In genomic region chr22:46734213-46734722, GRCh38 we compare ENCODE assay signal across 7 cellular contexts. TPM values are rescaled to one million over a fixed set of nuclear protein-coding genes. Genes with fewer than 3 reads are reported as not detected.
DNase-seq lines count a peak whose midpoint lies in the region; ATAC-seq, FAIRE-seq and TF ChIP-seq lines count a peak whose summit lies in the region.
"Not testable (repeated sequence)": the region's sequence is repeated elsewhere in the genome, so short reads cannot be mapped to it uniquely, and the experiment has no call there.

No MANE protein-coding gene starts in this region.

- not testable (repeated sequence) for TF ChIP-seq CTCF in HEK293 (tag by site-specific recombination; IDR thresholded peaks at IDR 0.05); SU-DHL-6 (IDR thresholded peaks at IDR 0.05; ENCODE audit: insufficient read depth, low read length, poor library complexity, severe bottlenecking); colonic mucosa (IDR thresholded peaks at IDR 0.05); HepG2 (CRISPR knock-in tag; IDR thresholded peaks at IDR 0.05); progenitor cell of endocrine pancreas (IDR thresholded peaks at IDR 0.05; ENCODE audit: unreplicated experiment)

- peak overlapping the region; percentile 46; the same call in 1 of the 2 replicates for H3K27ac ChIP-seq in HEK293 (ENCODE audit: extremely low read depth, low read depth, low read length)
- peak overlapping the region; percentile 54 for H3K27ac ChIP-seq in SU-DHL-6 (ENCODE audit: low read depth, low read length)
- peak overlapping the region; percentile 51 for H3K27ac ChIP-seq in colonic mucosa
- not testable (repeated sequence) for H3K27ac ChIP-seq in HepG2 (ENCODE audit: extremely low read length, insufficient read depth, low read length)

- not testable (repeated sequence) for TF ChIP-seq POLR2A in HepG2 (IDR thresholded peaks at IDR 0.05; ENCODE audit: insufficient read depth in 1 of 2, low read depth in 2 of 2, low read length in 2 of 2)

- intact Hi-C loops in colonic mucosa (cut with DNase I), result loop anchor here (10.0 kb wide), 1 partner anchor 159 kb away; no protein-coding TSS in a partner anchor
- intact Hi-C loops in HepG2 (cut with micrococcal nuclease; ENCODE audit: unreplicated experiment), result loop anchor here (10.0 kb wide), 1 partner anchor 159 kb away; no protein-coding TSS in a partner anchor

- H2AFZ ChIP-seq in SU-DHL-6 (ENCODE audit: low read depth, low read length, severe bottlenecking); HepG2 (ENCODE audit: low read length): not testable (repeated sequence)

- not testable (repeated sequence) for H3K27me3 Mint-ChIP-seq in activated T-cell treated with anti-CD3 and anti-CD28 coated beads, Interleukin-2, amount 50 U/mL, for 72 hours (ENCODE audit: low read depth); progenitor cell of endocrine pancreas

- not testable (repeated sequence) for TF ChIP-seq EP300 in HepG2 (IDR thresholded peaks at IDR 0.05; ENCODE audit: low read depth in 2 of 2, low read length in 2 of 2); HepG2 (CRISPR knock-in tag; IDR thresholded peaks at IDR 0.05; ENCODE audit: borderline replicate concordance)

- H3K27ac Mint-ChIP-seq in activated T-cell treated with anti-CD3 and anti-CD28 coated beads, Interleukin-2, amount 50 U/mL, for 72 hours, result peak overlapping the region; percentile 90
- H3K27ac Mint-ChIP-seq in progenitor cell of endocrine pancreas, result not testable (repeated sequence)

- H3K79me2 ChIP-seq in SU-DHL-6 (ENCODE audit: insufficient read depth, low read length) (peaks cover 18% of the 10 kb centered on the region; the same call in 1 of the 2 replicates), HepG2 (ENCODE audit: insufficient read depth, low read length) (peaks cover 61% of the 10 kb centered on the region)

- 85% methylated on average over 12 of the region's 12 CpGs for WGBS in HepG2 (ENCODE audit: low lambda C conversion rate)

- H3K27me3 ChIP-seq in SU-DHL-6 (ENCODE audit: low read length); colonic mucosa; HepG2 (ENCODE audit: control insufficient read depth in 1 of 2, insufficient read depth in 2 of 2, low read length in 2 of 2): not testable (repeated sequence)

- H3K9me2 ChIP-seq in SU-DHL-6 (replicated peaks; ENCODE audit: insufficient read depth, low read length), result not testable (repeated sequence)

- H3K4me3 Mint-ChIP-seq in activated T-cell treated with anti-CD3 and anti-CD28 coated beads, Interleukin-2, amount 50 U/mL, for 72 hours, result peak overlapping the region; percentile 15 to 96
- peak overlapping the region; percentile 43 for H3K4me3 Mint-ChIP-seq in progenitor cell of endocrine pancreas (ENCODE audit: low read depth)

- H3K4me1 Mint-ChIP-seq in activated T-cell treated with anti-CD3 and anti-CD28 coated beads, Interleukin-2, amount 50 U/mL, for 72 hours (ENCODE audit: low read depth), result peaks cover 61% of the 10 kb centered on the region
- peaks cover 27% of the 10 kb centered on the region for H3K4me1 Mint-ChIP-seq in progenitor cell of endocrine pancreas (ENCODE audit: low read depth)

- H3K9me3 ChIP-seq in HEK293 (ENCODE audit: control insufficient read depth, insufficient read depth, low read depth, low read length); SU-DHL-6 (ENCODE audit: insufficient read depth, low read length); colonic mucosa; HepG2 (ENCODE audit: low read length): not testable (repeated sequence)

- not testable (repeated sequence) for TF ChIP-seq RAD21 in HepG2 (CRISPR knock-in tag; IDR thresholded peaks at IDR 0.05)

- not testable (repeated sequence) for H3K4me3 ChIP-seq in HEK293 (ENCODE audit: low read depth, low read length); SU-DHL-6 (ENCODE audit: insufficient read depth, low read length, poor library complexity, severe bottlenecking); colonic mucosa; HepG2 (replicated peaks in 1 of 3; ENCODE audit: insufficient read depth in 1 of 3, low read depth in 2 of 3, low read length in 3 of 3)

- peaks cover under 1 to 17% of the 10 kb centered on the region in 2 experiments; a peak in 2 of 3 replicates for H3K36me3 ChIP-seq in HEK293 (ENCODE audit: control insufficient read depth in 2 of 2, insufficient read depth in 1 of 2, low read length in 2 of 2)
- not testable (repeated sequence) for H3K36me3 ChIP-seq in SU-DHL-6 (ENCODE audit: low read length); colonic mucosa; HepG2 (replicated peaks in 1 of 2; ENCODE audit: control insufficient read depth in 1 of 2, insufficient read depth in 2 of 2, low read length in 2 of 2)

- FAIRE-seq in HepG2 (lab: Jason Lieb, UNC), result not testable (repeated sequence)

- not testable (repeated sequence) for H3F3A ChIP-seq in SU-DHL-6 (ENCODE audit: insufficient read depth)

- not testable (repeated sequence) for H3K9ac ChIP-seq in SU-DHL-6 (ENCODE audit: low read length); colonic mucosa (ENCODE audit: low read depth in 2 of 2, low read length in 2 of 2); HepG2 (ENCODE audit: insufficient read depth, low read depth, low read length)

- H3K36me3 Mint-ChIP-seq in activated T-cell treated with anti-CD3 and anti-CD28 coated beads, Interleukin-2, amount 50 U/mL, for 72 hours (ENCODE audit: insufficient read depth in 2 of 2); progenitor cell of endocrine pancreas (ENCODE audit: insufficient read depth): not testable (repeated sequence)

- in situ Hi-C loops in HepG2 (cut with HindIII; ENCODE audit: extremely low pct_ligation_motif_present, low pct_unique_long_range_greater_than_20kb), result not testable (repeated sequence)

- TSS peak; percentile 38 for BruUV-seq in HepG2 (replicated peaks; lab: Mats Ljungman, UMichigan)

- CTCF ChIA-PET in HEK293 (lab: Yijun Ruan, JAX); HepG2 (lab: Yijun Ruan, JAX; ENCODE audit: low intra/inter-chr PET ratio, low total read pairs): not testable (repeated sequence)

- POLR2A ChIA-PET in HEK293 (lab: Yijun Ruan, JAX), result interaction anchor here (0.6 to 0.9 kb wide), 2 partner anchors 17 to 179 kb away, joined by 3 to 4 read pairs; no protein-coding TSS in a partner anchor
- POLR2A ChIA-PET in HepG2 (lab: Yijun Ruan, JAX), result not testable (repeated sequence)

- H3K4me1 ChIP-seq in HEK293 (ENCODE audit: control insufficient read depth, insufficient read depth, low read length), result peaks cover 35% of the 10 kb centered on the region
- peaks cover 42% of the 10 kb centered on the region for H3K4me1 ChIP-seq in colonic mucosa
- peaks cover 69% of the 10 kb centered on the region for H3K4me1 ChIP-seq in HepG2 (ENCODE audit: insufficient read depth, low read length)

- not testable (repeated sequence) for ATAC-seq in activated T-cell treated with anti-CD3 and anti-CD28 coated beads, Interleukin-2, amount 50 U/mL, for 72 hours (replicated peaks in 1 of 2); HepG2

- DNase-seq in NCI-H345 (lab: John Stamatoyannopoulos, UW), result peak; percentile 67
- not testable (repeated sequence) for DNase-seq in activated T-cell treated with anti-CD3 and anti-CD28 coated beads, Interleukin-2, amount 50 U/mL, for 72 hours; colonic mucosa; HepG2 (ENCODE audit: low spot score); progenitor cell of endocrine pancreas (ENCODE audit: low spot score, unreplicated experiment)

- peak overlapping the region; percentile 45 for H3K4me2 ChIP-seq in SU-DHL-6 (ENCODE audit: low read depth, low read length, poor library complexity, severe bottlenecking)
- H3K4me2 ChIP-seq in HepG2 (ENCODE audit: low read depth, low read length), result not testable (repeated sequence)

- H3K9me3 Mint-ChIP-seq in activated T-cell treated with anti-CD3 and anti-CD28 coated beads, Interleukin-2, amount 50 U/mL, for 72 hours; progenitor cell of endocrine pancreas (ENCODE audit: low read depth): not testable (repeated sequence)

- not testable (repeated sequence) for H4K20me1 ChIP-seq in SU-DHL-6 (ENCODE audit: low read depth, low read length)
- peaks cover 18% of the 10 kb centered on the region for H4K20me1 ChIP-seq in HepG2 (ENCODE audit: insufficient read depth, low read length)

RNA-seq across cellular contexts. Expression of gene CERK, which starts 3.8 kb away (rescaled TPM):
- 10 to 100 TPM; 38.6 to 53.1 TPM for total RNA-seq in activated T-cell treated with anti-CD3 and anti-CD28 coated beads, Interleukin-2, amount 50 U/mL, for 72 hours
- total RNA-seq in colonic mucosa (10 to 100 TPM; 24.7 to 46.6 TPM), HepG2 (2016; rRNA removed; fragmentation: Illumina TruSeq; extraction: Trizol) (40.3 and 41.8 TPM in 2 replicates), progenitor cell of endocrine pancreas (59.2 and 62.0 TPM in 2 replicates)
- total RNA-seq in HepG2 (2016; cell fraction: cytosol; rRNA removed; fragmentation: Illumina TruSeq; extraction: Trizol; ENCODE audit: low read depth), result 33.8 and 34.8 TPM in 2 replicates
- 36.2 and 38.6 TPM in 2 replicates for total RNA-seq in HepG2 (2016; cell fraction: insoluble cytoplasmic fraction; rRNA removed; fragmentation: Illumina TruSeq; extraction: Trizol)
- total RNA-seq in HepG2 (2016; cell fraction: membrane; rRNA removed; fragmentation: Illumina TruSeq; extraction: Trizol), result 63.0 and 65.4 TPM in 2 replicates
- 26.0 and 34.7 TPM in 2 replicates for total RNA-seq in HepG2 (2016; cell fraction: nucleus; rRNA removed; fragmentation: Illumina TruSeq; extraction: Trizol)
- 41.9 and 49.5 TPM in 2 replicates for polyA plus RNA-seq in HepG2 (2011; rRNA removed)
- polyA plus RNA-seq in HepG2 (2011; cell fraction: cytosol; rRNA removed), result 38.6 and 42.2 TPM in 2 replicates
- polyA plus RNA-seq in HepG2 (2011; cell fraction: nucleus; rRNA removed), result 42.7 and 45.1 TPM in 2 replicates
- polyA plus RNA-seq in HepG2 (2012), result 38.6 and 44.4 TPM in 2 replicates
- polyA plus RNA-seq in HepG2 (2016; cell fraction: cytosol; fragmentation: Illumina TruSeq; extraction: Trizol; ENCODE audit: low read depth), result 31.4 and 34.6 TPM in 2 replicates
- polyA plus RNA-seq in HepG2 (2016; cell fraction: insoluble cytoplasmic fraction; fragmentation: Illumina TruSeq; extraction: Trizol; ENCODE audit: low read depth), result 32.4 and 37.2 TPM in 2 replicates
- 47.9 and 48.5 TPM in 2 replicates for polyA plus RNA-seq in HepG2 (2016; cell fraction: membrane; fragmentation: Illumina TruSeq; extraction: Trizol; ENCODE audit: low read depth)
- 42.2 and 46.3 TPM in 2 replicates for polyA plus RNA-seq in HepG2 (2016; cell fraction: nucleus; fragmentation: Illumina TruSeq; extraction: Trizol; ENCODE audit: insufficient read depth, low read depth)
- 29.1 and 59.9 TPM in 2 replicates for polyA minus RNA-seq in HepG2 (2011; rRNA and poly(A)+ RNA removed; ENCODE audit: low replicate concordance)
- 26.6 and 33.8 TPM in 2 replicates for polyA minus RNA-seq in HepG2 (2011; cell fraction: cytosol; rRNA and poly(A)+ RNA removed)
- 39.4 and 41.5 TPM in 2 replicates for polyA minus RNA-seq in HepG2 (2011; cell fraction: nucleus; rRNA and poly(A)+ RNA removed)

RNA-seq across cellular contexts. Expression of gene TBC1D22A, which starts 28.2 kb away (rescaled TPM):
- 10 to 100 TPM; 29.5 to 34.8 TPM for total RNA-seq in activated T-cell treated with anti-CD3 and anti-CD28 coated beads, Interleukin-2, amount 50 U/mL, for 72 hours
- total RNA-seq in colonic mucosa, result 10 to 100 TPM; 34.2 to 36.4 TPM
- 17.3 and 17.6 TPM in 2 replicates for total RNA-seq in HepG2 (2016; rRNA removed; fragmentation: Illumina TruSeq; extraction: Trizol)
- total RNA-seq in HepG2 (2016; cell fraction: cytosol; rRNA removed; fragmentation: Illumina TruSeq; extraction: Trizol; ENCODE audit: low read depth), result 13.6 and 13.8 TPM in 2 replicates
- 14.5 and 18.0 TPM in 2 replicates for total RNA-seq in HepG2 (2016; cell fraction: insoluble cytoplasmic fraction; rRNA removed; fragmentation: Illumina TruSeq; extraction: Trizol)
- 15.2 and 19.7 TPM in 2 replicates for total RNA-seq in HepG2 (2016; cell fraction: membrane; rRNA removed; fragmentation: Illumina TruSeq; extraction: Trizol)
- total RNA-seq in HepG2 (2016; cell fraction: nucleus; rRNA removed; fragmentation: Illumina TruSeq; extraction: Trizol), result 11.0 and 13.2 TPM in 2 replicates
- polyA plus RNA-seq in HepG2 (2011; rRNA removed), result 17.5 and 18.0 TPM in 2 replicates
- polyA plus RNA-seq in HepG2 (2011; cell fraction: cytosol; rRNA removed), result 16.4 and 18.2 TPM in 2 replicates
- polyA plus RNA-seq in HepG2 (2011; cell fraction: nucleus; rRNA removed), result 14.2 and 18.7 TPM in 2 replicates
- polyA plus RNA-seq in HepG2 (2012), result 12.4 and 15.2 TPM in 2 replicates
- 7.7 and 9.5 TPM in 2 replicates for polyA plus RNA-seq in HepG2 (2016; cell fraction: cytosol; fragmentation: Illumina TruSeq; extraction: Trizol; ENCODE audit: low read depth)
- polyA plus RNA-seq in HepG2 (2016; cell fraction: insoluble cytoplasmic fraction; fragmentation: Illumina TruSeq; extraction: Trizol; ENCODE audit: low read depth), result 17.3 and 21.6 TPM in 2 replicates
- polyA plus RNA-seq in HepG2 (2016; cell fraction: membrane; fragmentation: Illumina TruSeq; extraction: Trizol; ENCODE audit: low read depth), result 14.3 and 16.8 TPM in 2 replicates
- 13.4 and 13.5 TPM in 2 replicates for polyA plus RNA-seq in HepG2 (2016; cell fraction: nucleus; fragmentation: Illumina TruSeq; extraction: Trizol; ENCODE audit: insufficient read depth, low read depth)
- polyA minus RNA-seq in HepG2 (2011; rRNA and poly(A)+ RNA removed; ENCODE audit: low replicate concordance), result 14.2 and 23.5 TPM in 2 replicates
- 11.9 and 12.0 TPM in 2 replicates for polyA minus RNA-seq in HepG2 (2011; cell fraction: cytosol; rRNA and poly(A)+ RNA removed)
- 21.5 and 22.0 TPM in 2 replicates for polyA minus RNA-seq in HepG2 (2011; cell fraction: nucleus; rRNA and poly(A)+ RNA removed)
- total RNA-seq in progenitor cell of endocrine pancreas, result 23.2 and 24.2 TPM in 2 replicates
